Comparison of ENCODE assay signal across 1 cellular context in the genomic region with DNA sequence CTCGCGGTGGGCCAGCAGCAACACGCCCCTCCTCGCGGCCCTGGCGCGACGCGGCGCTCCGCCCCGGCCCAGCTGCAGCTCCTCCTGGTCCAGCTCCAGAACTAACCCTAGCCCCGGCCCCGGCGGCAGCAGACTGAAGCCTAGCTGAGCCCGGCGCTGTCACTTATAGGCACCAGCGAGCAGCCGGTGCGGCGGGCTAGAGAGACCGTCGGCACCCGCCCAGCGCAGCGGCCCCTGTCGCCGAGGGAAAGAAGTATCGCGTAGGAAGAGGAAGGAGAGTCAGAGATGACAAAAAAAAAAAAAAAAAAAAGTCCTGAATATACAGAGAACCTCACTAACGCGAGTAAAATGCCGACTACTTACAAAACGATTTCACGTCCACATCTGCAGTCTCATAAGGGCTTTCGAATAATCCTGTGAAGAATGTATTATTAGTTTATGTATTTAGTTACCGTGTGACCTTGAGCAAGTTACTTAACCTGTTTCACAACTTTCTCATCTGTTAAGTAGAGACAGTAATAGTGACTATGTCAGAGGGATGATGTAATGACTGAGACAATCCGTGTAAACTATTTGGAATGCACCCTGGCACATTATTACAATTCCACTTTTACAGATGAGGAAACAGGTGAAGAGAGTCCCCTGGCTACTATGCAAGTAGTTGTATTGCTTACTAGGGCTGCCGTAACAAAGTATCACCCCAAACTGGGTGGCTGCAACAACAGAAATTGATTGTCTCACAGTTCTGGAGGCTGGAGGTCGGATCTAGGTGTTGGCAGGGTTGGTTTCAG.
TF ChIP-seq lines count a peak whose summit lies in the region.

A gene (minus strand): TSS at position 135 of the 791 bp plus-strand sequence. CDS start 791 bp downstream, outside the sequence.

TF ChIP-seq in HepG2, 621 proteins besides CTCF, POLR2A, EP300 and RAD21 (continued from another document and continues in another):
- TF ChIP-seq, protein P1, sequence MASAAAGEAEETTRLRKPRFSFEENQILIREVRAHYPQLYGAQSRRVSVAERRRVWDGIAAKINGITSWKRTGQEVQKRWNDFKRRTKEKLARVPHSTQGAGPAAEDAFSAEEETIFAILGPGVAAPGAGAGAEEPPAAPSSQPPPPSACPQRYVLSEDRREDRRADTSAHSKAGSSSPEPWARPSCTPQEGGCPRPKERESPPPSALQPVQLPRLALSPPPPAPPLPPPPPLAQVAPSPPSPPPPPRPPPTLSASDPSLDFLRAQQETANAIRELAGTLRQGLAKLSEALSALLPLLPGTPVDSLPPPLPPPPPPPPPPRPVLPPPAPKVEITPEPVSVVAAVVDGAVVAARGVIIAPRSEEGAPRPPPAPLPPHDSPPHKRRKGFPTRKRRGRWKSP (CRISPR knock-in tag; IDR thresholded peaks at IDR 0.05) = peak; percentile 91
- TF ChIP-seq MBNL3 (CRISPR knock-in tag; conservative IDR thresholded peaks at IDR 0.05) = no peak
- TF ChIP-seq, protein P2, sequence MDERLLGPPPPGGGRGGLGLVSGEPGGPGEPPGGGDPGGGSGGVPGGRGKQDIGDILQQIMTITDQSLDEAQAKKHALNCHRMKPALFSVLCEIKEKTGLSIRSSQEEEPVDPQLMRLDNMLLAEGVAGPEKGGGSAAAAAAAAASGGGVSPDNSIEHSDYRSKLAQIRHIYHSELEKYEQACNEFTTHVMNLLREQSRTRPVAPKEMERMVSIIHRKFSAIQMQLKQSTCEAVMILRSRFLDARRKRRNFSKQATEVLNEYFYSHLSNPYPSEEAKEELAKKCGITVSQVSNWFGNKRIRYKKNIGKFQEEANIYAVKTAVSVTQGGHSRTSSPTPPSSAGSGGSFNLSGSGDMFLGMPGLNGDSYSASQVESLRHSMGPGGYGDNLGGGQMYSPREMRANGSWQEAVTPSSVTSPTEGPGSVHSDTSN (CRISPR knock-in tag; IDR thresholded peaks at IDR 0.05) = no peak
- TF ChIP-seq ZNF615 (CRISPR knock-in tag; IDR thresholded peaks at IDR 0.05; ENCODE audit: borderline replicate concordance) = no peak
- TF ChIP-seq, protein P3, sequence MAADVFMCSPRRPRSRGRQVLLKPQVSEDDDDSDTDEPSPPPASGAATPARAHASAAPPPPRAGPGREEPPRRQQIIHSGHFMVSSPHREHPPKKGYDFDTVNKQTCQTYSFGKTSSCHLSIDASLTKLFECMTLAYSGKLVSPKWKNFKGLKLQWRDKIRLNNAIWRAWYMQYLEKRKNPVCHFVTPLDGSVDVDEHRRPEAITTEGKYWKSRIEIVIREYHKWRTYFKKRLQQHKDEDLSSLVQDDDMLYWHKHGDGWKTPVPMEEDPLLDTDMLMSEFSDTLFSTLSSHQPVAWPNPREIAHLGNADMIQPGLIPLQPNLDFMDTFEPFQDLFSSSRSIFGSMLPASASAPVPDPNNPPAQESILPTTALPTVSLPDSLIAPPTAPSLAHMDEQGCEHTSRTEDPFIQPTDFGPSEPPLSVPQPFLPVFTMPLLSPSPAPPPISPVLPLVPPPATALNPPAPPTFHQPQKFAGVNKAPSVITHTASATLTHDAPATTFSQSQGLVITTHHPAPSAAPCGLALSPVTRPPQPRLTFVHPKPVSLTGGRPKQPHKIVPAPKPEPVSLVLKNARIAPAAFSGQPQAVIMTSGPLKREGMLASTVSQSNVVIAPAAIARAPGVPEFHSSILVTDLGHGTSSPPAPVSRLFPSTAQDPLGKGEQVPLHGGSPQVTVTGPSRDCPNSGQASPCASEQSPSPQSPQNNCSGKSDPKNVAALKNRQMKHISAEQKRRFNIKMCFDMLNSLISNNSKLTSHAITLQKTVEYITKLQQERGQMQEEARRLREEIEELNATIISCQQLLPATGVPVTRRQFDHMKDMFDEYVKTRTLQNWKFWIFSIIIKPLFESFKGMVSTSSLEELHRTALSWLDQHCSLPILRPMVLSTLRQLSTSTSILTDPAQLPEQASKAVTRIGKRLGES (CRISPR knock-in tag; IDR thresholded peaks at IDR 0.05; ENCODE audit: borderline replicate concordance) = no peak; the same call in 1 of the 2 replicates
- peak; percentile 86 for TF ChIP-seq IRF2 (CRISPR knock-in tag; IDR thresholded peaks at IDR 0.05)
- TF ChIP-seq ZNF235 (CRISPR knock-in tag; IDR thresholded peaks at IDR 0.05; ENCODE audit: borderline replicate concordance) = peak; percentile 80; the same call in 1 of the 2 replicates
- 0 out of 2 replicates have a peak, but pooled peaks have one; percentile 63 for TF ChIP-seq ZKSCAN1 (IDR thresholded peaks at IDR 0.05; ENCODE audit: low read length)
- peak; percentile 71; the same call in 1 of the 2 replicates for TF ChIP-seq TARDBP (CRISPR knock-in tag; IDR thresholded peaks at IDR 0.05)
- TF ChIP-seq, protein P4, sequence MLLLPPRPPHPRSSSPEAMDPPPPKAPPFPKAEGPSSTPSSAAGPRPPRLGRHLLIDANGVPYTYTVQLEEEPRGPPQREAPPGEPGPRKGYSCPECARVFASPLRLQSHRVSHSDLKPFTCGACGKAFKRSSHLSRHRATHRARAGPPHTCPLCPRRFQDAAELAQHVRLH (CRISPR knock-in tag; IDR thresholded peaks at IDR 0.05; ENCODE audit: borderline replicate concordance, low read depth) = peak; percentile 91; the same call in 1 of the 2 replicates
- TF ChIP-seq, protein P5, sequence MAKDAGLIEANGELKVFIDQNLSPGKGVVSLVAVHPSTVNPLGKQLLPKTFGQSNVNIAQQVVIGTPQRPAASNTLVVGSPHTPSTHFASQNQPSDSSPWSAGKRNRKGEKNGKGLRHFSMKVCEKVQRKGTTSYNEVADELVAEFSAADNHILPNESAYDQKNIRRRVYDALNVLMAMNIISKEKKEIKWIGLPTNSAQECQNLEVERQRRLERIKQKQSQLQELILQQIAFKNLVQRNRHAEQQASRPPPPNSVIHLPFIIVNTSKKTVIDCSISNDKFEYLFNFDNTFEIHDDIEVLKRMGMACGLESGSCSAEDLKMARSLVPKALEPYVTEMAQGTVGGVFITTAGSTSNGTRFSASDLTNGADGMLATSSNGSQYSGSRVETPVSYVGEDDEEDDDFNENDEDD (CRISPR knock-in tag; IDR thresholded peaks at IDR 0.05; ENCODE audit: borderline replicate concordance) = peak; percentile 38; the same call in 1 of the 2 replicates
- peak; percentile 99 for TF ChIP-seq POGZ (CRISPR knock-in tag; IDR thresholded peaks at IDR 0.05)
- TF ChIP-seq KLF9 (CRISPR knock-in tag; IDR thresholded peaks at IDR 0.05; ENCODE audit: low read depth) = peak; percentile 94; the same call in 1 of the 2 replicates
- no peak for TF ChIP-seq ZNF546 (CRISPR knock-in tag; conservative IDR thresholded peaks at IDR 0.05)
- no peak for TF ChIP-seq STAG1 (CRISPR knock-in tag; IDR thresholded peaks at IDR 0.05)
- peak; percentile 76 for TF ChIP-seq BCL6 (CRISPR knock-in tag; IDR thresholded peaks at IDR 0.05)
- TF ChIP-seq, protein P6, sequence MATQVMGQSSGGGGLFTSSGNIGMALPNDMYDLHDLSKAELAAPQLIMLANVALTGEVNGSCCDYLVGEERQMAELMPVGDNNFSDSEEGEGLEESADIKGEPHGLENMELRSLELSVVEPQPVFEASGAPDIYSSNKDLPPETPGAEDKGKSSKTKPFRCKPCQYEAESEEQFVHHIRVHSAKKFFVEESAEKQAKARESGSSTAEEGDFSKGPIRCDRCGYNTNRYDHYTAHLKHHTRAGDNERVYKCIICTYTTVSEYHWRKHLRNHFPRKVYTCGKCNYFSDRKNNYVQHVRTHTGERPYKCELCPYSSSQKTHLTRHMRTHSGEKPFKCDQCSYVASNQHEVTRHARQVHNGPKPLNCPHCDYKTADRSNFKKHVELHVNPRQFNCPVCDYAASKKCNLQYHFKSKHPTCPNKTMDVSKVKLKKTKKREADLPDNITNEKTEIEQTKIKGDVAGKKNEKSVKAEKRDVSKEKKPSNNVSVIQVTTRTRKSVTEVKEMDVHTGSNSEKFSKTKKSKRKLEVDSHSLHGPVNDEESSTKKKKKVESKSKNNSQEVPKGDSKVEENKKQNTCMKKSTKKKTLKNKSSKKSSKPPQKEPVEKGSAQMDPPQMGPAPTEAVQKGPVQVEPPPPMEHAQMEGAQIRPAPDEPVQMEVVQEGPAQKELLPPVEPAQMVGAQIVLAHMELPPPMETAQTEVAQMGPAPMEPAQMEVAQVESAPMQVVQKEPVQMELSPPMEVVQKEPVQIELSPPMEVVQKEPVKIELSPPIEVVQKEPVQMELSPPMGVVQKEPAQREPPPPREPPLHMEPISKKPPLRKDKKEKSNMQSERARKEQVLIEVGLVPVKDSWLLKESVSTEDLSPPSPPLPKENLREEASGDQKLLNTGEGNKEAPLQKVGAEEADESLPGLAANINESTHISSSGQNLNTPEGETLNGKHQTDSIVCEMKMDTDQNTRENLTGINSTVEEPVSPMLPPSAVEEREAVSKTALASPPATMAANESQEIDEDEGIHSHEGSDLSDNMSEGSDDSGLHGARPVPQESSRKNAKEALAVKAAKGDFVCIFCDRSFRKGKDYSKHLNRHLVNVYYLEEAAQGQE (IDR thresholded peaks at IDR 0.05; ENCODE audit: borderline replicate concordance in 1 of 2, low read depth in 1 of 2, low read length in 2 of 2) = peak in 1 of 2 experiments; percentile 86; a peak in 1 of 4 replicates
- TF ChIP-seq HNRNPH1 (optimal IDR thresholded peaks at IDR 0.05; ENCODE audit: low read depth, low read length) = peak; percentile 55
- TF ChIP-seq ZKSCAN5 (CRISPR knock-in tag; IDR thresholded peaks at IDR 0.05) = no peak
- no peak; the same call in 1 of the 2 replicates for TF ChIP-seq MAZ (IDR thresholded peaks at IDR 0.05; ENCODE audit: borderline replicate concordance, low read depth, low read length)
- TF ChIP-seq MAZ (CRISPR knock-in tag; IDR thresholded peaks at IDR 0.05; ENCODE audit: low read depth) = peak; percentile 90
- TF ChIP-seq, protein P7, sequence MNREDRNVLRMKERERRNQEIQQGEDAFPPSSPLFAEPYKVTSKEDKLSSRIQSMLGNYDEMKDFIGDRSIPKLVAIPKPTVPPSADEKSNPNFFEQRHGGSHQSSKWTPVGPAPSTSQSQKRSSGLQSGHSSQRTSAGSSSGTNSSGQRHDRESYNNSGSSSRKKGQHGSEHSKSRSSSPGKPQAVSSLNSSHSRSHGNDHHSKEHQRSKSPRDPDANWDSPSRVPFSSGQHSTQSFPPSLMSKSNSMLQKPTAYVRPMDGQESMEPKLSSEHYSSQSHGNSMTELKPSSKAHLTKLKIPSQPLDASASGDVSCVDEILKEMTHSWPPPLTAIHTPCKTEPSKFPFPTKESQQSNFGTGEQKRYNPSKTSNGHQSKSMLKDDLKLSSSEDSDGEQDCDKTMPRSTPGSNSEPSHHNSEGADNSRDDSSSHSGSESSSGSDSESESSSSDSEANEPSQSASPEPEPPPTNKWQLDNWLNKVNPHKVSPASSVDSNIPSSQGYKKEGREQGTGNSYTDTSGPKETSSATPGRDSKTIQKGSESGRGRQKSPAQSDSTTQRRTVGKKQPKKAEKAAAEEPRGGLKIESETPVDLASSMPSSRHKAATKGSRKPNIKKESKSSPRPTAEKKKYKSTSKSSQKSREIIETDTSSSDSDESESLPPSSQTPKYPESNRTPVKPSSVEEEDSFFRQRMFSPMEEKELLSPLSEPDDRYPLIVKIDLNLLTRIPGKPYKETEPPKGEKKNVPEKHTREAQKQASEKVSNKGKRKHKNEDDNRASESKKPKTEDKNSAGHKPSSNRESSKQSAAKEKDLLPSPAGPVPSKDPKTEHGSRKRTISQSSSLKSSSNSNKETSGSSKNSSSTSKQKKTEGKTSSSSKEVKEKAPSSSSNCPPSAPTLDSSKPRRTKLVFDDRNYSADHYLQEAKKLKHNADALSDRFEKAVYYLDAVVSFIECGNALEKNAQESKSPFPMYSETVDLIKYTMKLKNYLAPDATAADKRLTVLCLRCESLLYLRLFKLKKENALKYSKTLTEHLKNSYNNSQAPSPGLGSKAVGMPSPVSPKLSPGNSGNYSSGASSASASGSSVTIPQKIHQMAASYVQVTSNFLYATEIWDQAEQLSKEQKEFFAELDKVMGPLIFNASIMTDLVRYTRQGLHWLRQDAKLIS (CRISPR knock-in tag; IDR thresholded peaks at IDR 0.05) = no peak
- TF ChIP-seq GABPA (IDR thresholded peaks at IDR 0.05; ENCODE audit: low read depth, low read length) = no peak
- TF ChIP-seq GABPA (CRISPR knock-in tag; IDR thresholded peaks at IDR 0.05; ENCODE audit: low read depth) = peak; percentile 62; the same call in 1 of the 2 replicates
- TF ChIP-seq GATA4 (IDR thresholded peaks at IDR 0.05; ENCODE audit: borderline replicate concordance, low read depth) = peak; percentile 90
- peak; percentile 95 for TF ChIP-seq PRMT3 (CRISPR knock-in tag; IDR thresholded peaks at IDR 0.05; ENCODE audit: borderline replicate concordance, low read depth)
- no peak for TF ChIP-seq ZNF570 (CRISPR knock-in tag; IDR thresholded peaks at IDR 0.05; ENCODE audit: borderline replicate concordance)
- TF ChIP-seq, protein P8, sequence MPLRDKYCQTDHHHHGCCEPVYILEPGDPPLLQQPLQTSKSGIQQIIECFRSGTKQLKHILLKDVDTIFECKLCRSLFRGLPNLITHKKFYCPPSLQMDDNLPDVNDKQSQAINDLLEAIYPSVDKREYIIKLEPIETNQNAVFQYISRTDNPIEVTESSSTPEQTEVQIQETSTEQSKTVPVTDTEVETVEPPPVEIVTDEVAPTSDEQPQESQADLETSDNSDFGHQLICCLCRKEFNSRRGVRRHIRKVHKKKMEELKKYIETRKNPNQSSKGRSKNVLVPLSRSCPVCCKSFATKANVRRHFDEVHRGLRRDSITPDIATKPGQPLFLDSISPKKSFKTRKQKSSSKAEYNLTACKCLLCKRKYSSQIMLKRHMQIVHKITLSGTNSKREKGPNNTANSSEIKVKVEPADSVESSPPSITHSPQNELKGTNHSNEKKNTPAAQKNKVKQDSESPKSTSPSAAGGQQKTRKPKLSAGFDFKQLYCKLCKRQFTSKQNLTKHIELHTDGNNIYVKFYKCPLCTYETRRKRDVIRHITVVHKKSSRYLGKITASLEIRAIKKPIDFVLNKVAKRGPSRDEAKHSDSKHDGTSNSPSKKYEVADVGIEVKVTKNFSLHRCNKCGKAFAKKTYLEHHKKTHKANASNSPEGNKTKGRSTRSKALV (CRISPR knock-in tag; IDR thresholded peaks at IDR 0.05) = peak; percentile 78
- TF ChIP-seq SMAD3 (CRISPR knock-in tag; IDR thresholded peaks at IDR 0.05) = peak; percentile 98
- TF ChIP-seq, protein P9, sequence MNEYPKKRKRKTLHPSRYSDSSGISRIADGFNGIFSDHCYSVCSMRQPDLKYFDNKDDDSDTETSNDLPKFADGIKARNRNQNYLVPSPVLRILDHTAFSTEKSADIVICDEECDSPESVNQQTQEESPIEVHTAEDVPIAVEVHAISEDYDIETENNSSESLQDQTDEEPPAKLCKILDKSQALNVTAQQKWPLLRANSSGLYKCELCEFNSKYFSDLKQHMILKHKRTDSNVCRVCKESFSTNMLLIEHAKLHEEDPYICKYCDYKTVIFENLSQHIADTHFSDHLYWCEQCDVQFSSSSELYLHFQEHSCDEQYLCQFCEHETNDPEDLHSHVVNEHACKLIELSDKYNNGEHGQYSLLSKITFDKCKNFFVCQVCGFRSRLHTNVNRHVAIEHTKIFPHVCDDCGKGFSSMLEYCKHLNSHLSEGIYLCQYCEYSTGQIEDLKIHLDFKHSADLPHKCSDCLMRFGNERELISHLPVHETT (CRISPR knock-in tag; conservative IDR thresholded peaks at IDR 0.05) = 0 out of 2 replicates have a peak, but pooled peaks have one; percentile 56
- TF ChIP-seq IRX3 (CRISPR knock-in tag; IDR thresholded peaks at IDR 0.05; ENCODE audit: borderline replicate concordance, low read depth) = 0 out of 2 replicates have a peak, but pooled peaks have one; percentile 78
- peak; percentile 56 for TF ChIP-seq FOXA3 (CRISPR knock-in tag; IDR thresholded peaks at IDR 0.05)
- TF ChIP-seq KDM3A (CRISPR knock-in tag; IDR thresholded peaks at IDR 0.05; ENCODE audit: low read depth) = peak; percentile 86
